ENCODE assay signal across 8 cellular contexts in the genomic region with DNA sequence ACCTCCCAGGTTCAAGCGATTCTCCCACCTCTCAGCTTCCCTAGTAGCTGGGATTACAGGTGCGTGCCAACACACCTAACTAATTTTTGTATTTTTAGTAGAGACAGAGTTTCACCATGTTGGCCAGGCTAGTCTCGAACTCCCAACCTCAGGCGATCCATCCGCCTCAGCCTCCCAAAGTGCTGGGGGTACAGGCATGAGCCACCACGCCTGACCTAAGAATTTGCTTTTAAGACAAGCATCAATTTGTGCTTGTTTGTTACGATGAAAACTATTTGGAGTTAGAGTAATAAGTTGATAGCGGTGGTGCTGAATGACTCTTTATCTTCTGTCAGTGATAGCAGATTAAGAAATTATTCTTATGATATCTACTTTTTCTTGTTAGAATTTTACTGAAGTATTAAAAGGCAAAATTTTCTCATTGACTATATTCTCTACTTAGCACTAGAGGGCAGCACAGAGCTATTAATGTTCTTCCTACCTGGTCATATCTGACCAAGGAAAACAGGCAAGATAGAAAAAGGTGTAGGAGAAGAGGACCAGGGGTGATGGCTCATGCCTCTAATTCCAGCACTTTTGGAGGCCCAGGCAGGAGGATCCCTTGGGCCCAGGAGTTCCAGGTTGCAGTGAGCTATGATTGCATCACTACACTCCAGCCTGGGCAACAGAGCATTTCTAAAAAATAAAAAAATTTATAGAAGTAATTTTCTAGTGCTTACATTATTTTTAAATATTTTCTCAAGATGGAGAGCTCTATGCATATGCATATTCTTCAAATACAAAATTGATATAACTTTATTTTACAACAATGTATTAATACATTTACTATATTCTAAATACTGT. TPM values are rescaled to one million over a fixed set of nuclear protein-coding genes. Genes with fewer than 3 reads are reported as not detected.
DNase-seq lines count a peak whose midpoint lies in the region; ATAC-seq and TF ChIP-seq lines count a peak whose summit lies in the region.

No MANE protein-coding gene starts in this region.

- POLR2A ChIA-PET in activated CD4-positive, alpha-beta memory T cell treated with anti-CD3 and anti-CD28 coated beads for 36 hours (lab: Charles Lee) = no interaction called here

- ATAC-seq in HG03354 (IDR thresholded peaks at IDR 0.05; ENCODE audit: poor library complexity, severe bottlenecking, unreplicated experiment) = peak; percentile 83

- H3K4me1 Mint-ChIP-seq in activated CD4-positive, alpha-beta memory T cell treated with anti-CD3 and anti-CD28 coated beads for 36 hours (ENCODE audit: low read depth) = no peaks in the 10 kb centered on the region

- H3K27me3 ChIP-seq in GM06990 (replicated peaks; ENCODE audit: control insufficient read depth, insufficient read depth, low read length) (no peaks in the 10 kb centered on the region), tibial artery (no peaks in the 10 kb centered on the region)

- no peaks in the 10 kb centered on the region for H3K9me3 ChIP-seq in tibial artery

- no peaks in the 10 kb centered on the region for H3K9me3 Mint-ChIP-seq in activated CD4-positive, alpha-beta memory T cell treated with anti-CD3 and anti-CD28 coated beads for 36 hours

- DNase-seq in GM06990 (ENCODE audit: extremely low read depth, insufficient read length) (no peak), NCI-H460 (ENCODE audit: extremely low read depth, low read depth) (peak; percentile 64), astrocyte of the hippocampus (ENCODE audit: low read depth, low spot score) (peak; percentile 63), inferior parietal cortex (ENCODE audit: extremely low spot score) (peak; percentile 70), tibial artery (no peak)
- no peak for DNase-seq in activated CD4-positive, alpha-beta memory T cell treated with anti-CD3 and anti-CD28 coated beads for 36 hours

- no peaks in the 10 kb centered on the region for H3K36me3 Mint-ChIP-seq in activated CD4-positive, alpha-beta memory T cell treated with anti-CD3 and anti-CD28 coated beads for 36 hours

- H3K36me3 ChIP-seq in GM06990 (ENCODE audit: control insufficient read depth, insufficient read depth, low read length) = no peaks in the 10 kb centered on the region
- H3K36me3 ChIP-seq in tibial artery = peaks cover 4 to 16% (median 8%) of the 10 kb centered on the region in 3 donors

- H3K27ac Mint-ChIP-seq in activated CD4-positive, alpha-beta memory T cell treated with anti-CD3 and anti-CD28 coated beads for 36 hours = no peak overlapping the region

- H3K27ac ChIP-seq in 22Rv1 = no peak overlapping the region
- no peak overlapping the region for H3K27ac ChIP-seq in tibial artery

- H3K4me1 ChIP-seq in tibial artery = no peaks in the 10 kb centered on the region

- TF ChIP-seq CTCF in 22Rv1 (IDR thresholded peaks at IDR 0.05) = peak; percentile 81
- peak; percentile 42 for TF ChIP-seq CTCF in GM06990 (IDR thresholded peaks at IDR 0.05; ENCODE audit: insufficient read depth, low read length, poor library complexity, severe bottlenecking)
- TF ChIP-seq CTCF in tibial artery (IDR thresholded peaks at IDR 0.05) = peak; percentile 56 to 69

- CTCF ChIA-PET in activated CD4-positive, alpha-beta memory T cell treated with anti-CD3 and anti-CD28 coated beads for 36 hours (lab: Charles Lee) = interaction anchor here (0.6 to 6.3 kb wide), 38 partner anchors 8 to 725 kb away, joined by 3 to 92 read pairs (median 4); no protein-coding TSS in a partner anchor

- no peaks in the 10 kb centered on the region for H3K27me3 Mint-ChIP-seq in activated CD4-positive, alpha-beta memory T cell treated with anti-CD3 and anti-CD28 coated beads for 36 hours

- H3K4me3 ChIP-seq in GM06990 (replicated peaks; ENCODE audit: low read depth, low read length) = no peak overlapping the region
- H3K4me3 ChIP-seq in tibial artery = no peak overlapping the region

- intact Hi-C loops in tibial artery (cut with DNase I; ENCODE audit: low total_unique reads) = loop anchor here (5.0 to 10.0 kb wide), 2 partner anchors 364 to 522 kb away; partner anchors contain the start of gene SMIM36
- intact Hi-C loops in activated CD4-positive, alpha-beta memory T cell treated with anti-CD3 and anti-CD28 coated beads for 36 hours (cut with micrococcal nuclease) = loop anchor here (1.0 kb wide), 3 partner anchors 303 to 521 kb away; no protein-coding TSS in a partner anchor

- H3K4me3 Mint-ChIP-seq in activated CD4-positive, alpha-beta memory T cell treated with anti-CD3 and anti-CD28 coated beads for 36 hours = no peak overlapping the region

RNA-seq across cellular contexts. Expression of gene STXBP4, which starts 24.5 kb away (rescaled TPM):
- 9.7 and 17.5 TPM in 2 replicates for total RNA-seq in NCI-H460 (2014; rRNA removed; shearing (Covaris generic))
- 5.1 and 7.7 TPM in 2 replicates for polyA plus RNA-seq in NCI-H460 (2014; cell fraction: nucleus; rRNA removed)
- 1 to 10 TPM; 3.2 to 4.3 TPM for total RNA-seq in activated CD4-positive, alpha-beta memory T cell treated with anti-CD3 and anti-CD28 coated beads for 36 hours

RNA-seq across cellular contexts. Expression of gene COX11, which starts 24.6 kb away (rescaled TPM):
- total RNA-seq in NCI-H460 (2014; rRNA removed; shearing (Covaris generic)) = 74.2 and 97.8 TPM in 2 replicates
- polyA plus RNA-seq in NCI-H460 (2014; cell fraction: nucleus; rRNA removed) = 56.6 and 70.9 TPM in 2 replicates
- total RNA-seq in activated CD4-positive, alpha-beta memory T cell treated with anti-CD3 and anti-CD28 coated beads for 36 hours = 10 to 100 TPM; 44.2 to 49.9 TPM

Comparison
In these comparisons a context has a peak if more than half of its experiments do, and no peak if none do; other contexts are left out.
1. DNase-seq: peak in NCI-H460 (single experiment), astrocyte of the hippocampus (single experiment) and inferior parietal cortex (single experiment); none in GM06990 (single experiment), tibial artery (0 of 2) and activated CD4-positive, alpha-beta memory T cell treated with anti-CD3 and anti-CD28 coated beads for 36 hours (single experiment).
2. Peak in every context shown above with its lines, with median percentiles within 50 percentile points of each other: CTCF ChIP-seq.